1 cellular context compared by ENCODE assay signal in genomic region chr6:41040911-41041536, GRCh38.
TF ChIP-seq lines count a peak whose summit lies in the region.

No MANE protein-coding gene starts in this region.

TF ChIP-seq in HepG2, 621 proteins besides CTCF, POLR2A, EP300 and RAD21 (continues in another document):
- TF ChIP-seq NAIF1 (CRISPR knock-in tag; IDR thresholded peaks at IDR 0.05; ENCODE audit: borderline replicate concordance) (no peak), PPARG (CRISPR knock-in tag; conservative IDR thresholded peaks at IDR 0.05) (no peak), RFXANK (CRISPR knock-in tag; IDR thresholded peaks at IDR 0.05) (no peak), ZNF33A (CRISPR knock-in tag; IDR thresholded peaks at IDR 0.05; ENCODE audit: borderline replicate concordance) (no peak), KLF9 (CRISPR knock-in tag; IDR thresholded peaks at IDR 0.05; ENCODE audit: low read depth) (no peak), ZNF225 (CRISPR knock-in tag; IDR thresholded peaks at IDR 0.05) (no peak), ZNF616 (CRISPR knock-in tag; IDR thresholded peaks at IDR 0.05; ENCODE audit: low read depth) (no peak), NRL (CRISPR knock-in tag; IDR thresholded peaks at IDR 0.05; ENCODE audit: borderline replicate concordance) (peak; percentile 64; the same call in 1 of the 2 replicates), ZNF772 (CRISPR knock-in tag; IDR thresholded peaks at IDR 0.05) (0 out of 2 replicates have a peak, but pooled peaks have one; percentile 17), NFE2L2 (IDR thresholded peaks at IDR 0.05; ENCODE audit: low read length) (0 out of 2 replicates have a peak, but pooled peaks have one; percentile 0), ZBTB49 (CRISPR knock-in tag; IDR thresholded peaks at IDR 0.05; ENCODE audit: borderline replicate concordance) (no peak), REL (CRISPR knock-in tag; conservative IDR thresholded peaks at IDR 0.05) (no peak), ZNF576 (CRISPR knock-in tag; IDR thresholded peaks at IDR 0.05) (no peak), ATF2 (CRISPR knock-in tag; IDR thresholded peaks at IDR 0.05) (0 out of 2 replicates have a peak, but pooled peaks have one; percentile 12), FOSL2 (CRISPR knock-in tag; IDR thresholded peaks at IDR 0.05) (no peak), SMAD9 (CRISPR knock-in tag; IDR thresholded peaks at IDR 0.05) (no peak), TMF1 (CRISPR knock-in tag; IDR thresholded peaks at IDR 0.05; ENCODE audit: low read depth) (no peak), TCF7 (IDR thresholded peaks at IDR 0.05; ENCODE audit: low read depth) (no peak), HNF4G (IDR thresholded peaks at IDR 0.05; ENCODE audit: borderline replicate concordance, low read depth, low read length) (0 out of 2 replicates have a peak, but pooled peaks have one; percentile 2), HNF4G (CRISPR knock-in tag; IDR thresholded peaks at IDR 0.05; ENCODE audit: borderline replicate concordance, low read depth) (no peak), PRDM10 (CRISPR knock-in tag; IDR thresholded peaks at IDR 0.05; ENCODE audit: low read depth) (no peak), ZNF879 (CRISPR knock-in tag; IDR thresholded peaks at IDR 0.05) (no peak), ZNF557 (CRISPR knock-in tag; IDR thresholded peaks at IDR 0.05) (no peak), CBFB (CRISPR knock-in tag; IDR thresholded peaks at IDR 0.05) (0 out of 2 replicates have a peak, but pooled peaks have one; percentile 10), ZNF574 (CRISPR knock-in tag; IDR thresholded peaks at IDR 0.05) (no peak), ADNP (CRISPR knock-in tag; IDR thresholded peaks at IDR 0.05) (no peak), SUZ12 (IDR thresholded peaks at IDR 0.05; ENCODE audit: low read depth, low read length) (no peak), ZNF337 (CRISPR knock-in tag; IDR thresholded peaks at IDR 0.05; ENCODE audit: borderline replicate concordance, low read depth) (no peak), HMGXB4 (CRISPR knock-in tag; IDR thresholded peaks at IDR 0.05; ENCODE audit: borderline replicate concordance in 1 of 2, low read depth in 1 of 2) (peak in 1 of 2 experiments; percentile 7; a peak in 1 of 4 replicates), HMGXB3 (CRISPR knock-in tag; IDR thresholded peaks at IDR 0.05; ENCODE audit: borderline replicate concordance) (no peak), IRF1 (CRISPR knock-in tag; IDR thresholded peaks at IDR 0.05; ENCODE audit: low read depth) (no peak), ZNF18 (CRISPR knock-in tag; IDR thresholded peaks at IDR 0.05; ENCODE audit: insufficient replicate concordance) (no peak), SSRP1 (CRISPR knock-in tag; IDR thresholded peaks at IDR 0.05) (peak; percentile 92; the same call in 1 of the 2 replicates), ZNF460 (CRISPR knock-in tag; IDR thresholded peaks at IDR 0.05; ENCODE audit: borderline replicate concordance) (no peak), JUND (CRISPR knock-in tag; IDR thresholded peaks at IDR 0.05) (no peak), ZNF20 (CRISPR knock-in tag; IDR thresholded peaks at IDR 0.05) (no peak), XBP1 (CRISPR knock-in tag; IDR thresholded peaks at IDR 0.05) (no peak), ZKSCAN1 (IDR thresholded peaks at IDR 0.05; ENCODE audit: low read length) (no peak), TEAD3 (CRISPR knock-in tag; optimal IDR thresholded peaks at IDR 0.05; ENCODE audit: borderline replicate concordance) (no peak), CHCHD3 (CRISPR knock-in tag; IDR thresholded peaks at IDR 0.05) (no peak), MXD4 (CRISPR knock-in tag; IDR thresholded peaks at IDR 0.05) (peak; percentile 1; the same call in 1 of the 2 replicates), FOXK1 (CRISPR knock-in tag; IDR thresholded peaks at IDR 0.05; ENCODE audit: borderline replicate concordance, low read depth) (0 out of 2 replicates have a peak, but pooled peaks have one; percentile 4), U2AF2 (IDR thresholded peaks at IDR 0.05; ENCODE audit: low read depth, low read length) (no peak)
